ENCODE assay signal across 10 cellular contexts in the genomic region with DNA sequence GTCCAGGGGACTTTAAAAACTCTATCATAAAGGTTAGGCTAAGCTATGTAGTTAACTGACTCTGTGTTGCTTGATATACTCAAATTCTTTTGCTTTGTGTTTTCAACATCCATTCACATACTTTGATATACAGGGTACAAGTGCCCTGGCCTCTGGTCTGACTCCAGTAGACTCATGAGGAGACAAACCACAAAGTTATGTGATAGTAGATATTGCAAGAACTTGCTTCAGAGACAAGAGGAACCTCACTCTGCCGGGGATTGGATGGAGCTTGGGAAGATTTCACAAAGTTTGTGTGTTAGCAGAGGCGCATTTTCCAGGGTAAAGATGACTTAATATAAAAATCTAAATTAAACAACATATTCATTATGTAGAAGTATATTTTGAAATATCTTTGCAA. TPM values are rescaled to one million over a fixed set of nuclear protein-coding genes. Genes with fewer than 3 reads are reported as not detected.
DNase-seq lines count a peak whose midpoint lies in the region; ATAC-seq and TF ChIP-seq lines count a peak whose summit lies in the region.
"Had no signal": no experiment of that assay in that cellular context is flagged by ENCODE, and none has a peak within 500 bp of the region (broad histone marks: within the 10 kb centered on the region; RNA-seq: fewer than 3 reads in every experiment).

No MANE protein-coding gene starts in this region.

- H3K36me3 ChIP-seq in parathyroid adenoma (ENCODE audit: control insufficient read depth, insufficient read depth, low read length) (no peaks in the 10 kb centered on the region), mucosa of descending colon (ENCODE audit: low read depth) (no peaks in the 10 kb centered on the region), tibial nerve (no peaks in the 10 kb centered on the region)
- H3K36me3 ChIP-seq: gastrocnemius medialis had no signal

- peaks cover 5% of the 10 kb centered on the region for H3K79me2 ChIP-seq in parathyroid adenoma

- TF ChIP-seq EP300 in tibial nerve (IDR thresholded peaks at IDR 0.05), result no peak

- no peak for TF ChIP-seq POLR2A in tibial nerve (IDR thresholded peaks at IDR 0.05)

- 77 to 85% methylated on average over 2 of the region's 2 CpGs for whole genome bisulfite sequencing in tibial nerve, 2 donors

- ATAC-seq in mucosa of descending colon (no peak), GM19463 (IDR thresholded peaks at IDR 0.05; ENCODE audit: unreplicated experiment) (no peak), HG02973 (IDR thresholded peaks at IDR 0.05; ENCODE audit: unreplicated experiment) (no peak)
- ATAC-seq: gastrocnemius medialis had no signal

- intact Hi-C loops in dorsolateral prefrontal cortex (cut with DNase I) (loop anchor here (10.0 kb wide), 2 partner anchors 131 to 459 kb away; partner anchors contain the start of genes KIFAP3 (in 1 of the 2) and PRRX1 (in 1 of the 2)), mucosa of descending colon (cut with DNase I, micrococcal nuclease) (no loop called here)

- H3K9ac ChIP-seq in parathyroid adenoma, result no peak overlapping the region

- DNase-seq in GF-D8 (lab: John Stamatoyannopoulos, UW) (peak; percentile 46), MV-4-11 (lab: John Stamatoyannopoulos, UW) (peak; percentile 60), dorsolateral prefrontal cortex (no peak), mucosa of descending colon (no peak), tibial nerve (ENCODE audit: low spot score in 2 of 2) (no peak)
- DNase-seq: gastrocnemius medialis, spleen had no signal

- no peak overlapping the region for H3K27ac ChIP-seq in dorsolateral prefrontal cortex
- H3K27ac ChIP-seq in parathyroid adenoma, result no peak overlapping the region
- peak overlapping the region in 1 of 4 donors; percentile 94 for H3K27ac ChIP-seq in tibial nerve

- H3K4me2 ChIP-seq in parathyroid adenoma (ENCODE audit: low read length), result peak overlapping the region; percentile 95

- H3K27me3 ChIP-seq in dorsolateral prefrontal cortex (no peaks in the 10 kb centered on the region), parathyroid adenoma (ENCODE audit: control insufficient read depth, insufficient read depth, low read length) (no peaks in the 10 kb centered on the region), tibial nerve (no peaks in the 10 kb centered on the region)
- H3K27me3 ChIP-seq: gastrocnemius medialis, spleen had no signal

- no peaks in the 10 kb centered on the region for H3K4me1 ChIP-seq in parathyroid adenoma
- peaks cover 11% of the 10 kb centered on the region for H3K4me1 ChIP-seq in mucosa of descending colon (ENCODE audit: low read depth)
- peaks cover 0 to 44% (median 9%) of the 10 kb centered on the region in 4 donors for H3K4me1 ChIP-seq in tibial nerve

- no peak for TF ChIP-seq CTCF in dorsolateral prefrontal cortex (IDR thresholded peaks at IDR 0.05 in 54 of 56, conservative IDR thresholded peaks at IDR 0.05 in 2 of 56; ENCODE audit: low read depth in 1 of 56, partially characterized antibody in 56 of 56)
- no peak for TF ChIP-seq CTCF in parathyroid adenoma (IDR thresholded peaks at IDR 0.05)
- TF ChIP-seq CTCF in mucosa of descending colon (IDR thresholded peaks at IDR 0.05), result no peak
- TF ChIP-seq CTCF in tibial nerve (IDR thresholded peaks at IDR 0.05), result no peak

- H3K9me3 ChIP-seq in parathyroid adenoma (ENCODE audit: control insufficient read depth, low read length) (no peaks in the 10 kb centered on the region), mucosa of descending colon (no peaks in the 10 kb centered on the region), tibial nerve (no peaks in the 10 kb centered on the region)
- H3K9me3 ChIP-seq: gastrocnemius medialis, spleen had no signal

- H3K4me3 ChIP-seq in dorsolateral prefrontal cortex (peak overlapping the region in 38 of 59 donors; percentile 61 to 92 (median 79)), parathyroid adenoma (ENCODE audit: low read depth, low read length) (no peak overlapping the region), mucosa of descending colon (no peak overlapping the region), tibial nerve (peak overlapping the region in 1 of 4 donors; percentile 77)

- no peak overlapping the region for H2AFZ ChIP-seq in parathyroid adenoma

RNA-seq across cellular contexts. Expression of gene GORAB, which starts 1.4 kb away (rescaled TPM):
- total RNA-seq in dorsolateral prefrontal cortex (10 to 100 TPM in 84 of 120 experiments, 1 to 10 TPM in 36; 5.4 to 20.8 (median 11.4) TPM), mucosa of descending colon (10 to 100 TPM; 18.0 to 26.9 (median 20.7) TPM), tibial nerve (10 to 100 TPM in 3 of 4 donors, 1 to 10 TPM in 1; 8.6 to 35.2 (median 11.2) TPM)

Comparison
In these comparisons a context has a peak if more than half of its experiments do, and no peak if none do; other contexts are left out.
1. DNase-seq: peak in GF-D8 (single experiment) and MV-4-11 (single experiment); none in dorsolateral prefrontal cortex (0 of 10), mucosa of descending colon (0 of 3) and tibial nerve (0 of 2).
2. H3K4me3 ChIP-seq: peak in dorsolateral prefrontal cortex (38 of 59); none in parathyroid adenoma (single experiment) and mucosa of descending colon (single experiment).
3. intact Hi-C loops: an anchor here in dorsolateral prefrontal cortex (10.0 kb wide); none called in mucosa of descending colon.